ENCODE assay signal across 8 cellular contexts in genomic region chr2:43595603-43596412, GRCh38. TPM values are rescaled to one million over a fixed set of nuclear protein-coding genes. Genes with fewer than 3 reads are reported as not detected.
DNase-seq lines count a peak whose midpoint lies in the region; ATAC-seq and TF ChIP-seq lines count a peak whose summit lies in the region.

A gene with protein sequence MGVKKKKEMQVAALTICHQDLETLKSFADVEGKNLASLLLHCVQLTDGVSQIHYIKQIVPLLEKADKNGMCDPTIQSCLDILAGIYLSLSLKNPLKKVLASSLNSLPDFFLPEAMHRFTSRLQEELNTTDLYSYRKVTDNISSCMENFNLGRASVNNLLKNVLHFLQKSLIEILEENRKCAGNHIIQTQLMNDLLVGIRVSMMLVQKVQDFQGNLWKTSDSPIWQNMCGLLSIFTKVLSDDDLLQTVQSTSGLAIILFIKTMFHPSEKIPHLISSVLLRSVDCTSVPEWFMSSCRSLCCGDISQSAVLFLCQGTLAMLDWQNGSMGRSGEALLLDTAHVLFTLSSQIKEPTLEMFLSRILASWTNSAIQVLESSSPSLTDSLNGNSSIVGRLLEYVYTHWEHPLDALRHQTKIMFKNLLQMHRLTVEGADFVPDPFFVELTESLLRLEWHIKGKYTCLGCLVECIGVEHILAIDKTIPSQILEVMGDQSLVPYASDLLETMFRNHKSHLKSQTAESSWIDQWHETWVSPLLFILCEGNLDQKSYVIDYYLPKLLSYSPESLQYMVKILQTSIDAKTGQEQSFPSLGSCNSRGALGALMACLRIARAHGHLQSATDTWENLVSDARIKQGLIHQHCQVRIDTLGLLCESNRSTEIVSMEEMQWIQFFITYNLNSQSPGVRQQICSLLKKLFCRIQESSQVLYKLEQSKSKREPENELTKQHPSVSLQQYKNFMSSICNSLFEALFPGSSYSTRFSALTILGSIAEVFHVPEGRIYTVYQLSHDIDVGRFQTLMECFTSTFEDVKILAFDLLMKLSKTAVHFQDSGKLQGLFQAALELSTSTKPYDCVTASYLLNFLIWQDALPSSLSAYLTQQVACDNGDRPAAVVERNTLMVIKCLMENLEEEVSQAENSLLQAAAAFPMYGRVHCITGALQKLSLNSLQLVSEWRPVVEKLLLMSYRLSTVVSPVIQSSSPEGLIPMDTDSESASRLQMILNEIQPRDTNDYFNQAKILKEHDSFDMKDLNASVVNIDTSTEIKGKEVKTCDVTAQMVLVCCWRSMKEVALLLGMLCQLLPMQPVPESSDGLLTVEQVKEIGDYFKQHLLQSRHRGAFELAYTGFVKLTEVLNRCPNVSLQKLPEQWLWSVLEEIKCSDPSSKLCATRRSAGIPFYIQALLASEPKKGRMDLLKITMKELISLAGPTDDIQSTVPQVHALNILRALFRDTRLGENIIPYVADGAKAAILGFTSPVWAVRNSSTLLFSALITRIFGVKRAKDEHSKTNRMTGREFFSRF (N-terminal part only) (minus strand): TSS chr2:43596038. CDS start chr2:43592392, 3,646 bp downstream.

- TF ChIP-seq CTCF in ascending aorta (IDR thresholded peaks at IDR 0.05), result no peak
- TF ChIP-seq CTCF in vagina (IDR thresholded peaks at IDR 0.05), result no peak

- DNase-seq in NCI-H187 treated with DMSO at 0.1 percent for 48 hours (lab: John Stamatoyannopoulos, UW) (peak; percentile 89), ascending aorta (ENCODE audit: low spot score in 2 of 2) (peak; percentile 97 to 99), right cardiac atrium (peak; percentile 99 to 100 (median 100)), putamen (ENCODE audit: low spot score) (peak; percentile 98), vagina (ENCODE audit: extremely low spot score in 2 of 2) (peak; percentile 98 to 99)

- H3K4me3 ChIP-seq in ascending aorta (peak within 1 kb of the TSS; percentile 78 to 87), right cardiac atrium (ENCODE audit: low read length) (peak within 1 kb of the TSS; percentile 87), vagina (peak within 1 kb of the TSS; percentile 79 to 87)

- H3K4me1 ChIP-seq in ascending aorta (peaks cover 4 to 12% of the 10 kb centered on the region in 2 donors), right cardiac atrium (ENCODE audit: control insufficient read depth, insufficient read depth, low read length) (no peaks in the 10 kb centered on the region), vagina (peaks cover 25% of the 10 kb centered on the region)

- H3K36me3 ChIP-seq in ascending aorta (peaks cover 4 to 7% of the 10 kb centered on the region in 2 donors), vagina (peaks cover 0 to 14% of the 10 kb centered on the region in 2 donors)

- intact Hi-C loops in T-helper 2 cell treated with Interferon-gamma antibody and Interleukin-4, amounts not matched to agents 100 ng/mL and 5 ng/mL, for 36 hours (cut with micrococcal nuclease), result loop anchor here (1.0 to 2.0 kb wide), 6 partner anchors 13 to 786 kb away; partner anchors contain the start of genes DYNC2LI1, PLEKHH2, PPM1B and ZFP36L2
- intact Hi-C loops in ascending aorta (cut with DNase I), result loop anchor here (2.0 kb wide), 1 partner anchor 41 kb away; the partner anchor contains the start of gene PLEKHH2
- intact Hi-C loops in right cardiac atrium (cut with DNase I), result no loop called here
- intact Hi-C loops in vagina (cut with DNase I), result no loop called here

- H3K27me3 ChIP-seq in ascending aorta, result no peaks in the 10 kb centered on the region
- H3K27me3 ChIP-seq in right cardiac atrium (ENCODE audit: control insufficient read depth, insufficient read depth), result no peaks in the 10 kb centered on the region
- no peaks in the 10 kb centered on the region for H3K27me3 ChIP-seq in vagina

- under 1% methylated on average over 52 of the region's 52 CpGs for WGBS in right cardiac atrium

- ATAC-seq in GM18499 (IDR thresholded peaks at IDR 0.05; ENCODE audit: insufficient read depth, unreplicated experiment) (peak; percentile 95), HG02943 (IDR thresholded peaks at IDR 0.05; ENCODE audit: low read depth, unreplicated experiment) (peak; percentile 99), right cardiac atrium (peak; percentile 99 to 100)

- peak in 1 of 2 donors; percentile 73 for TF ChIP-seq POLR2A in vagina (IDR thresholded peaks at IDR 0.05)

- no peaks in the 10 kb centered on the region for H3K9me3 ChIP-seq in ascending aorta
- H3K9me3 ChIP-seq in right cardiac atrium (ENCODE audit: control insufficient read depth, low read length), result no peaks in the 10 kb centered on the region
- no peaks in the 10 kb centered on the region for H3K9me3 ChIP-seq in vagina

- peak within 1 kb of the TSS; percentile 88 to 95 for H3K27ac ChIP-seq in ascending aorta
- H3K27ac ChIP-seq in right cardiac atrium (ENCODE audit: low read length), result peak within 1 kb of the TSS; percentile 82
- H3K27ac ChIP-seq in vagina, result peak within 1 kb of the TSS; percentile 89

RNA-seq across cellular contexts. Expression of the gene that starts here (rescaled TPM):
- total RNA-seq in T-helper 2 cell treated with Interferon-gamma antibody and Interleukin-4, amounts not matched to agents 100 ng/mL and 5 ng/mL, for 36 hours, result 38.8 and 40.4 TPM in 2 replicates
- total RNA-seq in ascending aorta, result 27.4 TPM
- total RNA-seq in right cardiac atrium, result 10 to 100 TPM; 19.0 to 20.7 (median 20.2) TPM
- polyA plus RNA-seq in right cardiac atrium, result 10.6 TPM
- 32.2 TPM for total RNA-seq in vagina

Comparison
In these comparisons a context has a peak if more than half of its experiments do, and no peak if none do; other contexts are left out.
1. Peak in every context shown above with its lines: DNase-seq, ATAC-seq, H3K4me3 ChIP-seq and H3K27ac ChIP-seq.
2. intact Hi-C loops: an anchor here in T-helper 2 cell treated with Interferon-gamma antibody and Interleukin-4, amounts not matched to agents 100 ng/mL and 5 ng/mL, for 36 hours (1.0 to 2.0 kb wide) and ascending aorta (2.0 kb wide); none called in right cardiac atrium and vagina.